Comparison of ENCODE assay signal across 1 cellular context in the genomic region with DNA sequence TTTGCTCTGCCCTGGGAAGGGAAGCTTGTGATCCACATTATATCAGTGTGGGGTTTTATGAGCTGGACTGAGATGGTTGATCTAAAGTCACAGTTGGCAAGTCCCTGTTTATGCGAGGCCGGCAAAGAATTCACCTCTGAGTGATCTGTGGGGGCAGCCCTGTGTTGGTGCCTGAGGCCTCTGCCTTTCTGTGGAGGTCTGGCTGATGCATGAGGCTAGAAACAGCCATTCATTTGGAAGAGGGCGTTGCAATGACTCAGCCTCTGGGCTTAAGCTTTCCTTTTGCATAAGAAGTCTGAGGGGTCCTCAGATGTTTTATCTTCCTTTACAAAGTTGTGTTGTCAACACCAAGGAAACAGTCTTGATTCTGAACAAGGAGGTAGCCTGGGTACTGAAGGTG.
TF ChIP-seq lines count a peak whose summit lies in the region.

No MANE protein-coding gene starts in this region.

TF ChIP-seq in WTC11, 78 proteins besides CTCF, POLR2A, EP300 and RAD21:
- TF ChIP-seq USF1 (CRISPR knock-in tag; IDR thresholded peaks at IDR 0.05): no peak
- no peak for TF ChIP-seq AR (CRISPR knock-in tag; IDR thresholded peaks at IDR 0.05)
